In the genomic region with DNA sequence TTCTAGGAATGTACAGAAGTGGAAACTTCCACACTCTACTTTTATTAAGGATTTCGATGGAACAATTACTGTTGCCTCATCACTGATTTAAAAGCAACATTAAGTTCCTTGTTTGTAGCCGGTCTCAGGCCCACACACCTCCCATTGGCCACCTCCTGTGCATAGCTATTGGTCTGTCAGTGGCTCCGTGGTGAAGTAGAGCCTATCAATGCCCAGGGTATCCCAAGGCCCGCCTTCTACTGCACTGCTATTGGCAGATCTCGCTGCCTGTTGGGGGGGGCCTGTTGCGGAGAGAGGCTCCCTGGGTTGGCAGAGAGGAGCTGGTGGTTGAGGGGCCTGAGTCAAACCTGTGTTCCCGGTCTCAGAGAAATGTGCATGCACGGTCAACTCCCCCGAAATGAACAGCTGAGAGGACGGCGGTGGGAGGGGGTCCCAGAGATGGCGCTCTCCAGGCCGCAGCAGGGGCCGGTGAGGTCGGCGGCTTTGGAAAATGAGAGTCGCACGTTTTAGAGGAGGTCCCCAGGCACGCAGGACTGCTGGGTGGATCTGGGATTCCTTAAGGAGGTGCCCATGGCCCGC, we compare ENCODE assay signal across 8 cellular contexts. TPM values are rescaled to one million over a fixed set of nuclear protein-coding genes. Genes with fewer than 3 reads are reported as not detected.
DNase-seq lines count a peak whose midpoint lies in the region; ATAC-seq and TF ChIP-seq lines count a peak whose summit lies in the region.

No MANE protein-coding gene starts in this region.

- H3K4me1 ChIP-seq in GM23248 (ENCODE audit: insufficient read depth): peaks cover 4% of the 10 kb centered on the region; the same call in 1 of the 2 replicates
- peaks cover 0 to 24% (median 0%) of the 10 kb centered on the region in 9 donors for H3K4me1 ChIP-seq in heart right ventricle
- no peaks in the 10 kb centered on the region for H3K4me1 ChIP-seq in upper lobe of left lung

- H4K20me1 ChIP-seq in GM23248 (ENCODE audit: insufficient read depth) (no peaks in the 10 kb centered on the region), SU-DHL-6 (ENCODE audit: low read depth, low read length) (no peaks in the 10 kb centered on the region)

- peak overlapping the region; percentile 89 for H3K4me2 ChIP-seq in GM23248 (ENCODE audit: unreplicated experiment)
- H3K4me2 ChIP-seq in SU-DHL-6 (ENCODE audit: low read depth, low read length, poor library complexity, severe bottlenecking): peak overlapping the region; percentile 70

- H3K27ac ChIP-seq in GM23248: peak overlapping the region; percentile 81
- H3K27ac ChIP-seq in SU-DHL-6 (ENCODE audit: low read depth, low read length): peak overlapping the region; percentile 48
- H3K27ac ChIP-seq in heart right ventricle: peak overlapping the region; percentile 82 to 90 (median 88)
- H3K27ac ChIP-seq in upper lobe of left lung: peak overlapping the region; percentile 81 to 93 (median 88)

- H3K9ac ChIP-seq in GM23248 (peak overlapping the region; percentile 86), SU-DHL-6 (ENCODE audit: low read length) (peak overlapping the region; percentile 73)

- no peaks in the 10 kb centered on the region for H3K9me3 ChIP-seq in GM23248 (ENCODE audit: low read depth)
- H3K9me3 ChIP-seq in MG63: no peaks in the 10 kb centered on the region
- H3K9me3 ChIP-seq in SU-DHL-6 (ENCODE audit: insufficient read depth, low read length): no peaks in the 10 kb centered on the region
- no peaks in the 10 kb centered on the region for H3K9me3 ChIP-seq in heart right ventricle
- no peaks in the 10 kb centered on the region for H3K9me3 ChIP-seq in upper lobe of left lung

- intact Hi-C loops in heart right ventricle (cut with DNase I): no loop called here
- intact Hi-C loops in posterior vena cava (cut with DNase I): no loop called here

- H3K79me2 ChIP-seq in GM23248 (ENCODE audit: insufficient read depth) (0 out of 2 replicates have a peak, but pooled peaks cover 4% of the 10 kb centered on the region), SU-DHL-6 (ENCODE audit: insufficient read depth, low read length) (no peaks in the 10 kb centered on the region; the same call in 1 of the 2 replicates)

- WGBS in GM23248 (ENCODE audit: low coverage in 1 of 2, low lambda C conversion rate in 2 of 2, missing lambda C conversion rate in 2 of 2), 2 experiments: 1% methylated on average over 18 to 20 of the region's 20 CpGs
- WGBS in heart right ventricle, 2 donors: 1 to 2% methylated on average over 20 of the region's 20 CpGs
- WGBS in upper lobe of left lung, 2 donors: 9 to 30% methylated on average over 3 to 20 of the region's 20 CpGs

- H3K9me2 ChIP-seq in GM23248 (ENCODE audit: insufficient read depth) (no peaks in the 10 kb centered on the region), SU-DHL-6 (replicated peaks; ENCODE audit: insufficient read depth, low read length) (no peaks in the 10 kb centered on the region)

- H3K36me3 ChIP-seq in GM23248 (ENCODE audit: low read depth) (no peaks in the 10 kb centered on the region), MG63 (no peaks in the 10 kb centered on the region), SU-DHL-6 (ENCODE audit: low read length) (no peaks in the 10 kb centered on the region), heart right ventricle (no peaks in the 10 kb centered on the region), upper lobe of left lung (no peaks in the 10 kb centered on the region)

- no peaks in the 10 kb centered on the region for H3F3A ChIP-seq in GM23248 (ENCODE audit: insufficient read depth)
- peaks cover 4% of the 10 kb centered on the region; the same call in 1 of the 2 replicates for H3F3A ChIP-seq in SU-DHL-6 (ENCODE audit: insufficient read depth)

- peak in 2 of 4 donors; percentile 34 to 86 for TF ChIP-seq POLR2A in upper lobe of left lung (IDR thresholded peaks at IDR 0.05)

- in situ Hi-C loops in GM23248 (cut with MboI): no loop called here

- peak overlapping the region; percentile 86 for H2AFZ ChIP-seq in GM23248
- no peak overlapping the region for H2AFZ ChIP-seq in SU-DHL-6 (ENCODE audit: low read depth, low read length, severe bottlenecking)

- TF ChIP-seq CTCF in SU-DHL-6 (IDR thresholded peaks at IDR 0.05; ENCODE audit: insufficient read depth, low read length, poor library complexity, severe bottlenecking) (no peak), heart right ventricle (IDR thresholded peaks at IDR 0.05) (no peak), upper lobe of left lung (IDR thresholded peaks at IDR 0.05) (no peak)

- H3K4me3 ChIP-seq in GM23248 (peak overlapping the region; percentile 74), MG63 (peak overlapping the region; percentile 56), SU-DHL-6 (ENCODE audit: insufficient read depth, low read length, poor library complexity, severe bottlenecking) (peak overlapping the region; percentile 58), heart right ventricle (peak overlapping the region; percentile 35 to 65 (median 60)), upper lobe of left lung (peak overlapping the region in 3 of 4 donors; percentile 38 to 55 (median 53))

- peak; percentile 90 to 96 (median 95) for ATAC-seq in heart right ventricle
- ATAC-seq in upper lobe of left lung (ENCODE audit: low FRiP score in 2 of 2): peak; percentile 96 to 97

- DNase-seq in EH (ENCODE audit: low read depth) (peak; percentile 94), GM23248 (peak; percentile 93), MG63 (peak; percentile 92), amniotic epithelial cell (ENCODE audit: low read depth) (peak; percentile 95), heart right ventricle (peak; percentile 83 to 93), posterior vena cava (ENCODE audit: low spot score) (peak; percentile 95), upper lobe of left lung (peak; percentile 71 to 95)

- TF ChIP-seq EP300 in upper lobe of left lung (IDR thresholded peaks at IDR 0.05): no peak

- H3K27me3 ChIP-seq in GM23248 (replicated peaks; ENCODE audit: insufficient read depth) (no peaks in the 10 kb centered on the region), MG63 (no peaks in the 10 kb centered on the region), SU-DHL-6 (ENCODE audit: low read length) (no peaks in the 10 kb centered on the region), heart right ventricle (no peaks in the 10 kb centered on the region), upper lobe of left lung (no peaks in the 10 kb centered on the region)

RNA-seq across cellular contexts. Expression of gene ARAF, which starts 4.9 kb away (rescaled TPM):
- total RNA-seq in GM23248 (2014; rRNA removed; shearing (Covaris generic)): 21.4 and 32.0 TPM in 2 replicates
- polyA plus RNA-seq in GM23248 (2016; fragmentation: Nextera tagmentation; extraction: Ambion mirVana): 74.8 and 78.0 TPM in 2 replicates
- 2.0 and 9.3 TPM in 2 replicates for total RNA-seq in MG63 (2014; rRNA removed; shearing (Covaris generic); ENCODE audit: low replicate concordance)
- 10 to 100 TPM; 73.0 to 93.1 (median 79.8) TPM for total RNA-seq in heart right ventricle
- polyA plus RNA-seq in heart right ventricle: 10 to 100 TPM; 45.2 to 57.0 TPM
- total RNA-seq in posterior vena cava: 10 to 100 TPM; 42.5 to 52.7 TPM
- total RNA-seq in upper lobe of left lung: 100 to 1,000 TPM in 2 of 6 donors, 10 to 100 TPM in 4; 42.0 to 104 (median 85.2) TPM

RNA-seq across cellular contexts. Expression of gene TIMP1, which starts 26.1 kb away (rescaled TPM):
- total RNA-seq in GM23248 (2014; rRNA removed; shearing (Covaris generic)): 2,871 and 4,277 TPM in 2 replicates
- polyA plus RNA-seq in GM23248 (2016; fragmentation: Nextera tagmentation; extraction: Ambion mirVana) (13,908 and 14,059 TPM in 2 replicates), heart right ventricle (100 to 1,000 TPM; 240 to 826 TPM)
- total RNA-seq in MG63 (2014; rRNA removed; shearing (Covaris generic); ENCODE audit: low replicate concordance): 162 and 333 TPM in 2 replicates
- total RNA-seq in heart right ventricle (100 to 1,000 TPM in 2 of 10 donors, 10 to 100 TPM in 8; 32.8 to 534 (median 68.8) TPM), posterior vena cava (1,000 to 10,000 TPM; 1,076 to 2,214 TPM), upper lobe of left lung (100 to 1,000 TPM in 4 of 6 donors, 10 to 100 TPM in 2; 54.5 to 420 (median 163) TPM)

Comparison
In these comparisons a context has a peak if more than half of its experiments do, and no peak if none do; other contexts are left out.
1. Peak in every context shown above with its lines: DNase-seq, ATAC-seq, H3K4me3 ChIP-seq and H3K27ac ChIP-seq.